In genomic region chr20:50357783-50358161, GRCh38 we compare ENCODE assay signal across 21 cellular contexts.
DNase-seq lines count a peak whose midpoint lies in the region; ATAC-seq, FAIRE-seq and TF ChIP-seq lines count a peak whose summit lies in the region.
"Had no signal": no experiment of that assay in that cellular context is flagged by ENCODE, and none has a peak within 500 bp of the region (broad histone marks: within the 10 kb centered on the region; RNA-seq: fewer than 3 reads in every experiment).

No MANE protein-coding gene starts in this region.

- ATAC-seq in HepG2 (peak; percentile 15), right lobe of liver (no peak), Panc1 (peak; percentile 64)

- no peak overlapping the region for H3K4me3 ChIP-seq in HepG2 (replicated peaks in 1 of 3; ENCODE audit: insufficient read depth in 1 of 3, low read depth in 2 of 3, low read length in 3 of 3)
- no peak overlapping the region for H3K4me3 ChIP-seq in right lobe of liver
- H3K4me3 ChIP-seq in Panc1 (ENCODE audit: low read depth in 2 of 2, low read length in 2 of 2): no peak overlapping the region
- H3K4me3 ChIP-seq: BLaER1, GM23248 had no signal

- no peak for TF ChIP-seq POLR2A in HepG2 (IDR thresholded peaks at IDR 0.05; ENCODE audit: insufficient read depth in 1 of 2, low read depth in 2 of 2, low read length in 2 of 2)
- TF ChIP-seq POLR2A in right lobe of liver (IDR thresholded peaks at IDR 0.05): no peak

- no peak overlapping the region for H3K4me2 ChIP-seq in HepG2 (ENCODE audit: low read depth, low read length)
- H3K4me2 ChIP-seq: SK-N-SH had no signal

- 20% methylated on average over 6 of the region's 6 CpGs for WGBS in HepG2 (ENCODE audit: low lambda C conversion rate)
- WGBS in right lobe of liver (ENCODE audit: insufficient coverage, low coverage, low lambda C conversion rate, missing lambda C conversion rate): 100% methylated on average over 1 of the region's 6 CpGs

- H3K27me3 ChIP-seq in HepG2 (ENCODE audit: control insufficient read depth in 1 of 2, insufficient read depth in 2 of 2, low read length in 2 of 2): peaks cover 8 to 60% of the 10 kb centered on the region in 2 experiments
- H3K27me3 ChIP-seq in right lobe of liver: no peaks in the 10 kb centered on the region
- H3K27me3 ChIP-seq in Panc1 (ENCODE audit: control insufficient read depth, insufficient read depth, low read length): no peaks in the 10 kb centered on the region
- H3K27me3 ChIP-seq: BLaER1 had no signal

- H3K36me3 ChIP-seq in HepG2 (replicated peaks in 1 of 2; ENCODE audit: control insufficient read depth in 1 of 2, insufficient read depth in 2 of 2, low read length in 2 of 2) (no peaks in the 10 kb centered on the region), right lobe of liver (no peaks in the 10 kb centered on the region), Panc1 (ENCODE audit: control insufficient read depth, insufficient read depth, low read length) (no peaks in the 10 kb centered on the region)
- H3K36me3 ChIP-seq: BLaER1 had no signal

- H3K9me3 ChIP-seq in HepG2 (ENCODE audit: low read length) (no peaks in the 10 kb centered on the region), right lobe of liver (no peaks in the 10 kb centered on the region), Panc1 (ENCODE audit: control insufficient read depth, insufficient read depth, low read depth, low read length) (no peaks in the 10 kb centered on the region)
- H3K9me3 ChIP-seq: BLaER1, SK-N-SH had no signal

- H2AFZ ChIP-seq in HepG2 (ENCODE audit: low read length): no peak overlapping the region
- H2AFZ ChIP-seq: GM23248 had no signal

- TF ChIP-seq CTCF in HepG2 (CRISPR knock-in tag; IDR thresholded peaks at IDR 0.05) (no peak), right lobe of liver (IDR thresholded peaks at IDR 0.05) (no peak), Panc1 (IDR thresholded peaks at IDR 0.05) (no peak)

- no peak for TF ChIP-seq RAD21 in HepG2 (CRISPR knock-in tag; IDR thresholded peaks at IDR 0.05)

- no peak for FAIRE-seq in HepG2 (lab: Jason Lieb, UNC)
- FAIRE-seq: A204.1 had no signal

- intact Hi-C loops in HepG2 (cut with micrococcal nuclease; ENCODE audit: unreplicated experiment) (no loop called here), right lobe of liver (cut with DNase I) (no loop called here), Panc1 (cut with micrococcal nuclease; ENCODE audit: unreplicated experiment) (no loop called here), posterior vena cava (cut with DNase I) (no loop called here)

- no peaks in the 10 kb centered on the region for H4K20me1 ChIP-seq in HepG2 (ENCODE audit: insufficient read depth, low read length)
- H4K20me1 ChIP-seq: BLaER1 had no signal

- in situ Hi-C loops in HepG2 (cut with HindIII; ENCODE audit: extremely low pct_ligation_motif_present, low pct_unique_long_range_greater_than_20kb) (no loop called here), Panc1 (cut with HindIII; ENCODE audit: low pct_unique_long_range_greater_than_20kb, low sequenced_read_pairs) (no loop called here)

- CTCF ChIA-PET in HepG2 (lab: Yijun Ruan, JAX; ENCODE audit: low intra/inter-chr PET ratio, low total read pairs): no interaction called here
- CTCF ChIA-PET in Panc1 (lab: Charles Lee): no interaction called here

- POLR2A ChIA-PET in HepG2 (lab: Yijun Ruan, JAX): interaction anchor here (0.7 to 1.7 kb wide), 5 partner anchors 11 to 83 kb away, joined by 3 to 10 read pairs (median 3); no protein-coding TSS in a partner anchor
- POLR2A ChIA-PET in Panc1 (lab: Charles Lee): no interaction called here

- BruUV-seq in HepG2 (replicated peaks; lab: Mats Ljungman, UMichigan) (no TSS peak), Panc1 (replicated peaks; lab: Mats Ljungman, UMichigan) (no TSS peak)

- H3K4me1 ChIP-seq in HepG2 (ENCODE audit: insufficient read depth, low read length) (peaks cover 89% of the 10 kb centered on the region), right lobe of liver (no peaks in the 10 kb centered on the region), Panc1 (ENCODE audit: control insufficient read depth, insufficient read depth, low read length) (no peaks in the 10 kb centered on the region)

- no peak overlapping the region for H3K27ac ChIP-seq in HepG2 (ENCODE audit: extremely low read length, insufficient read depth, low read length)
- no peak overlapping the region for H3K27ac ChIP-seq in right lobe of liver
- no peak overlapping the region for H3K27ac ChIP-seq in Panc1 (ENCODE audit: low read length)
- H3K27ac ChIP-seq: BLaER1, GM23248 had no signal

- no peaks in the 10 kb centered on the region for H3K79me2 ChIP-seq in HepG2 (ENCODE audit: insufficient read depth, low read length)

- no peak for TF ChIP-seq EP300 in HepG2 (IDR thresholded peaks at IDR 0.05; ENCODE audit: low read depth in 2 of 2, low read length in 2 of 2)
- no peak for TF ChIP-seq EP300 in HepG2 (CRISPR knock-in tag; IDR thresholded peaks at IDR 0.05; ENCODE audit: borderline replicate concordance)

- no peak overlapping the region for H3K9ac ChIP-seq in HepG2 (ENCODE audit: insufficient read depth, low read depth, low read length)
- H3K9ac ChIP-seq: BLaER1, GM23248, SK-N-SH had no signal

- DNase-seq in HepG2 (ENCODE audit: low spot score) (no peak), right lobe of liver (no peak), Panc1 (ENCODE audit: low read depth, low spot score) (no peak), posterior vena cava (ENCODE audit: low spot score) (peak; percentile 66), superior temporal gyrus (ENCODE audit: extremely low spot score) (no peak), SHP77 (lab: John Stamatoyannopoulos, UW) (no peak)
- no peak for DNase-seq in activated CD4-positive, alpha-beta T cell treated with anti-CD3 and anti-CD28 coated beads, Interleukin-2, amount 50 U/mL, for 4 hours
- DNase-seq: CD4-positive, alpha-beta T cell; COR-L47; DMS79 treated with DMSO at 0.1 percent for 48 hours; GM23248; H9; Karpas-422; NCI-H1694; NCI-H2081 treated with DMSO at 0.1 percent for 48 hours; NCI-H446; NCI-H526; SIG-M5; SK-N-SH had no signal

TF ChIP-seq in HepG2, 621 proteins besides CTCF, POLR2A, EP300 and RAD21 (continues in another document):
- TF ChIP-seq ZNF512B (CRISPR knock-in tag; IDR thresholded peaks at IDR 0.05; ENCODE audit: borderline replicate concordance) (no peak), ZNF616 (CRISPR knock-in tag; IDR thresholded peaks at IDR 0.05; ENCODE audit: low read depth) (no peak), ATF6 (CRISPR knock-in tag; conservative IDR thresholded peaks at IDR 0.05) (no peak), ZNF317 (CRISPR knock-in tag; IDR thresholded peaks at IDR 0.05) (no peak), FOXP1 (IDR thresholded peaks at IDR 0.05) (no peak), FOXP1 (CRISPR knock-in tag; IDR thresholded peaks at IDR 0.05) (no peak), ZNF263 (CRISPR knock-in tag; IDR thresholded peaks at IDR 0.05) (0 out of 2 replicates have a peak, but pooled peaks have one; percentile 2), ARID2 (CRISPR knock-in tag; IDR thresholded peaks at IDR 0.05; ENCODE audit: borderline replicate concordance) (0 out of 2 replicates have a peak, but pooled peaks have one; percentile 67), PCBP2 (optimal IDR thresholded peaks at IDR 0.05; ENCODE audit: low read depth, low read length, poor library complexity, severe bottlenecking) (no peak), RFX5 (IDR thresholded peaks at IDR 0.05; ENCODE audit: low read depth, low read length) (no peak), ZMYM2 (CRISPR knock-in tag; IDR thresholded peaks at IDR 0.05) (0 out of 2 replicates have a peak, but pooled peaks have one; percentile 25), ZNF619 (CRISPR knock-in tag; IDR thresholded peaks at IDR 0.05) (no peak)

Comparison
In these comparisons a context has a peak if more than half of its experiments do, and no peak if none do; other contexts are left out.
1. ATAC-seq: peak in HepG2 (single experiment) and Panc1 (single experiment); none in right lobe of liver (0 of 4).